Comparison of ENCODE assay signal across 4 cellular contexts in the genomic region with DNA sequence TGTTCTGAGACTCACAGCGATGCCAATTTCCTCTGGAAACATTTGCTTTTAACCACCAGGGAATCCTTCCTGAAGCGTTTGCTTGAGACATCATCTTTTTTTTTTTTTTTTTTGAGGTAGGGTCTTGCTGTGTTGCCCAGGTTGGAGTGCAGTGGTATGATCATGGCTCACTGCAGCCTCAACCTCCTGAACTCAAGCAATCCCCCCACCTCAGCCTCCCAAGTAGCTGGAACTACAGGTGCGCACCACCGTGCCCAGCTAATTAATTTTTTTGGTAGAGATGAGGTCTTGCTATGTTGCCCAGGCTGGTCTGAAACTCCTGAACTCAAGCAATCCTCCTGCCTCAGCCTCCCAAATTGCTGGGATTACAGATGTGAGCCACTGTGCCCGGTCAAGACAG. TPM values are rescaled to one million over a fixed set of nuclear protein-coding genes. Genes with fewer than 3 reads are reported as not detected.
"Had no signal": no experiment of that assay in that cellular context is flagged by ENCODE, and none has a peak within 500 bp of the region (broad histone marks: within the 10 kb centered on the region; RNA-seq: fewer than 3 reads in every experiment).

No MANE protein-coding gene starts in this region.

RNA-seq across cellular contexts. Expression of a gene that starts 47.0 kb away (rescaled TPM):
- total RNA-seq: GM23338, H1, H7, H9 had no signal
- polyA plus RNA-seq: GM23338 had no signal
